Comparison of ENCODE assay signal across 27 cellular contexts in the genomic region with DNA sequence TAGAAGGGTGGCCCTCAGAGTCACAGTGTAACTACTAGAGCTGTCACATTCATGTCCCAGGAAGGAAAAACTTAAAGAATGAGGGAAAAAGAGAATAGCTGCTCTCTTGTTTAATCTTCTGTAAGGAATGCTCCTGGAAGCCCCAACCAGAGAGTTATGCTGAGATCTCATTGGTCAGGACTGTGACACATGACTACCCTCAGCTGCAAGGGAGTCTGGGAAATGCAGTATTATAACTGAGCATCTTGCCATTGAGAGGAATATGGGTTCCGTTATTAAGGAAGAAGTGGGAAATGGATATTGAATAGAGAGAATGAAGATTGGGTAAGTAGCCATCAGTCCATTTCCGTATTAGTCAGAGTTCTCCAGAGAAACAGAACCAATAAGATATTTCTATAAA.
"Had no signal": no experiment of that assay in that cellular context is flagged by ENCODE, and none has a peak within 500 bp of the region (broad histone marks: within the 10 kb centered on the region; RNA-seq: fewer than 3 reads in every experiment).

No MANE protein-coding gene starts in this region.

- H2AFZ ChIP-seq: neural progenitor cell, parathyroid adenoma had no signal

- H3K4me2 ChIP-seq: neural progenitor cell, smooth muscle cell had no signal

- ATAC-seq: natural killer cell; psoas muscle; right cardiac atrium; sciatic nerve; stimulated activated memory B cell treated with anti-CD40 and anti-IgM and Interleukin-4, amounts not matched to agents 10 μg/mL and 1 μg/mL and 100 μg/mL, for 72 hours; stimulated activated naive CD8-positive, alpha-beta T cell treated with anti-CD3 and anti-CD28 coated beads, Interleukin-15, amount 100 ng/mL, for 72 hours; stimulated activated naive CD8-positive, alpha-beta T cell treated with anti-CD3 and anti-CD28 coated beads, Interleukin-15, Interleukin-2, amounts not matched to agents 100 U/mL and 50 U/mL, for 24 hours had no signal

- H3K9me3 ChIP-seq: ovary, psoas muscle, suprapubic skin, testis, tibial artery, transverse colon, vagina had no signal

- H3K4me1 ChIP-seq: neural progenitor cell, parathyroid adenoma, psoas muscle, spleen, suprapubic skin, testis, tibial artery, transverse colon, vagina had no signal

- H3K27ac ChIP-seq: neural progenitor cell, ovary, parathyroid adenoma, psoas muscle, skin epidermis, spleen, suprapubic skin, testis, tibial artery, transverse colon, vagina had no signal

- H3K4me3 ChIP-seq: neural progenitor cell, ovary, psoas muscle, skin epidermis, smooth muscle cell, spleen, suprapubic skin, testis, tibial artery, transverse colon, vagina had no signal

- FAIRE-seq: urothelium cell line had no signal

- H3K79me2 ChIP-seq: parathyroid adenoma had no signal

- H3K36me3 ChIP-seq: neural progenitor cell, ovary, spleen, suprapubic skin, tibial artery, transverse colon, vagina had no signal

- DNase-seq: natural killer cell; occipital lobe; ovary; psoas muscle; right cardiac atrium; spleen; stimulated activated CD4-positive, alpha-beta T cell treated with anti-CD3 and anti-CD28 coated beads, Interleukin-12 subunit alpha, Interleukin-12 subunit beta, amount 100 ng/mL, for 4 hours; stimulated activated CD4-positive, alpha-beta T cell treated with anti-CD3 and anti-CD28 coated beads, Interleukin-1b, Interleukin-23, amount 100 ng/mL, for 48 hours; stimulated activated CD4-positive, alpha-beta T cell treated with anti-CD3 and anti-CD28 coated beads, Interleukin-4, amount 100 ng/mL, for 1 hour; stimulated activated CD4-positive, alpha-beta T cell treated with anti-CD3 and anti-CD28 coated beads, Interleukin-4, amount 100 ng/mL, for 4 hours; stimulated activated CD8-positive, alpha-beta memory T cell treated with anti-CD3 and anti-CD28 coated beads, Interleukin-4, amount 100 ng/mL, for 48 hours; stimulated activated naive CD4-positive, alpha-beta T cell; stimulated activated naive CD8-positive, alpha-beta T cell treated with anti-CD3 and anti-CD28 coated beads, Interleukin-15, amount 100 ng/mL, for 72 hours; stimulated activated naive CD8-positive, alpha-beta T cell treated with anti-CD3 and anti-CD28 coated beads, Interleukin-15, Interleukin-2, amounts not matched to agents 100 U/mL and 50 U/mL, for 24 hours; substantia nigra; testis; tibial artery; transverse colon had no signal

- H3K9ac ChIP-seq: neural progenitor cell, parathyroid adenoma had no signal

- H3K27me3 ChIP-seq: neural progenitor cell, ovary, suprapubic skin, testis, tibial artery, transverse colon, vagina had no signal
